In the genomic region with DNA sequence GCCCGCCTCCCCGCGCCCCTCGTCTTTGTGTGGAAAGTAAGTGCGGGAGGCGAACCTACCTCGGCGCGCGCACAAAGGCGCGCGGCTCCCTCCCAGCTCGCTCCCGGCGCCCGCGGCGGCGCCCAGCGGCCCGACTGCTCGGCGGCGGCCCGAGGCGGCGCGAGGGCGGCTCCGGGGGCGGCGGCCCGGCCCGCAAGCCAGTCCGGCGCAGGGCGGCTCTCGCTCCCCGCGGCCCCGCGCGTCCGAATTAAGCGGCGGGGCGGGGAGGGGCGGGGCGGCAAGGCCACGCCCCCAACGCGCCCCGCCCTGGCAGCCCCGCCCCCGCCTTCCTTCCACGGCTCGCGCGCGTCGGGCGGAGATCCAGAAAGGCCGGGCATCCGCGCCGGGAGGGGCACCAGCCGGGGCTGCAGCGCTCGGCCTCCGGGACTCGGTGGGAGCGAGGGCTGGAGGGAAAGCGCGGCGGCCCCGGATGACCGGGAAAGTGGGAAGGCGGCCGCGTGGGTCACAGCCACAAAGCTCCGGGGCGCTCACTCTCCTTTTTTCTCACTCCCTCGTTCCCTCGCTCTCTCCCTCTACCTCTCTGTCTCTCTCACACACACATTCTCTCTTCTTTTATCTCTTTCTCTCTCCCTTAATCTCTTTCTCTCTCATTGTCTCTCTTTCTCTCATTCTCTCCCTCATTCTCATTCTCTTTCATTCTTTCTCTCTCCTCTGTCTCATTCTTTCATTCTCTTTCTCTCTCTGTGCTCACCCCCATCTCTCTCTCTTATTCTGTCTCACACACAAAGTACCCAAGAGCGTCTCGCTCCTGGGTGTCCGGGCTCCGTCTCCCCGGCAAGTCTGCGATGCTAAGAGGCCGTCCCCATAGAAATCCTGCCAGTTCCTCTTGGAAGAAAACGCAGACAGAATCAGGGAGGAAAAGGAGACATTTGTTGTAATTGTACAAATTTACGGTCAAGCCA, we compare ENCODE assay signal across 8 cellular contexts.
DNase-seq lines count a peak whose midpoint lies in the region; ATAC-seq, FAIRE-seq and TF ChIP-seq lines count a peak whose summit lies in the region.

No MANE protein-coding gene starts in this region.

- H3K4me1 ChIP-seq in Caco-2 (peaks cover 51% of the 10 kb centered on the region), HUES6 (ENCODE audit: control insufficient read depth, insufficient read depth, low read length) (peaks cover 22% of the 10 kb centered on the region), adipocyte (ENCODE audit: control insufficient read depth, insufficient read depth, low read length) (peaks cover 26% of the 10 kb centered on the region), pancreas (peaks cover 7 to 42% (median 32%) of the 10 kb centered on the region in 3 donors)

- no peaks in the 10 kb centered on the region for H3K9me3 Mint-ChIP-seq in Caco-2 (ENCODE audit: unreplicated experiment)
- no peaks in the 10 kb centered on the region for H3K9me3 Mint-ChIP-seq in type B pancreatic cell

- peak overlapping the region; percentile 43 for H3K27ac Mint-ChIP-seq in Caco-2 (ENCODE audit: unreplicated experiment)
- peak overlapping the region; percentile 89 for H3K27ac Mint-ChIP-seq in type B pancreatic cell

- H3K36me3 Mint-ChIP-seq in Caco-2 (ENCODE audit: insufficient read depth, unreplicated experiment) (peaks cover 43% of the 10 kb centered on the region), type B pancreatic cell (peaks cover 19% of the 10 kb centered on the region)

- H3K27ac ChIP-seq in HUES6 (ENCODE audit: low read depth, low read length) (no peak overlapping the region), SK-N-MC (no peak overlapping the region), pancreas (peak overlapping the region in 3 of 4 donors; percentile 49 to 81 (median 64))

- H3K27me3 ChIP-seq in Caco-2 (replicated peaks; ENCODE audit: control insufficient read depth, insufficient read depth, low read length) (no peaks in the 10 kb centered on the region), HUES6 (ENCODE audit: control insufficient read depth, insufficient read depth, low read length) (peaks cover 28% of the 10 kb centered on the region), adipocyte (replicated peaks; ENCODE audit: control insufficient read depth, insufficient read depth, low read length) (no peaks in the 10 kb centered on the region), pancreas (no peaks in the 10 kb centered on the region)

- H3K9me3 ChIP-seq in Caco-2 (no peaks in the 10 kb centered on the region), HUES6 (ENCODE audit: control insufficient read depth, insufficient read depth, low read depth, low read length) (no peaks in the 10 kb centered on the region), SK-N-MC (ENCODE audit: low read depth, low read length) (no peaks in the 10 kb centered on the region), adipocyte (ENCODE audit: control insufficient read depth, low read length) (no peaks in the 10 kb centered on the region), pancreas (no peaks in the 10 kb centered on the region)

- H3K27me3 Mint-ChIP-seq in Caco-2 (ENCODE audit: insufficient read depth, unreplicated experiment) (no peaks in the 10 kb centered on the region), type B pancreatic cell (peaks cover 17% of the 10 kb centered on the region)

- H3K4me3 ChIP-seq in Caco-2 (ENCODE audit: low read depth, low read length), result peak overlapping the region; percentile 49
- peak overlapping the region; percentile 97 for H3K4me3 ChIP-seq in HUES6 (ENCODE audit: low read depth, low read length)
- H3K4me3 ChIP-seq in SK-N-MC, result peak overlapping the region; percentile 73
- peak overlapping the region; percentile 86 for H3K4me3 ChIP-seq in adipocyte (ENCODE audit: low read length)
- peak overlapping the region; percentile 49 to 71 (median 66) for H3K4me3 ChIP-seq in pancreas

- intact Hi-C loops in Caco-2 (cut with micrococcal nuclease; ENCODE audit: unreplicated experiment) (loop anchor here (2.0 to 5.0 kb wide), 5 partner anchors 48 to 233 kb away; a partner anchor contains a TSS), cardiac septum (cut with DNase I) (loop anchor here (5.0 kb wide), 2 partner anchors 233 to 273 kb away; a partner anchor contains a TSS), pancreas (cut with DNase I) (no loop called here)

- WGBS in pancreas, 2 donors, result 1% methylated on average over 45 to 94 of the region's 94 CpGs

- CTCF ChIA-PET in Caco-2 (lab: Charles Lee), result interaction anchor here (0.6 kb wide), 1 partner anchor 9 kb away, joined by 6 read pairs; no protein-coding TSS in a partner anchor

- H3K4me3 Mint-ChIP-seq in Caco-2 (ENCODE audit: unreplicated experiment) (peak overlapping the region; percentile 80), type B pancreatic cell (peak overlapping the region; percentile 93)

- DNase-seq in Caco-2, result peak; percentile 79 to 89
- no peak for DNase-seq in SK-N-MC (ENCODE audit: low read depth, low spot score)
- peak; percentile 97 for DNase-seq in adipocyte (ENCODE audit: low read depth)
- DNase-seq in cardiac septum (ENCODE audit: low spot score), result peak; percentile 93
- peak; percentile 78 to 95 (median 88) for DNase-seq in pancreas
- peak; percentile 83 for DNase-seq in type B pancreatic cell (ENCODE audit: extremely low spot score, unreplicated experiment)

- BruUV-seq in Caco-2 (replicated peaks; lab: Mats Ljungman, UMichigan), result no TSS peak

- H3K36me3 ChIP-seq in Caco-2 (ENCODE audit: control insufficient read depth, insufficient read depth, low read length) (peaks cover 12% of the 10 kb centered on the region), HUES6 (ENCODE audit: control insufficient read depth, insufficient read depth, low read length) (0 out of 2 replicates have a peak, but pooled peaks cover 3% of the 10 kb centered on the region), SK-N-MC (ENCODE audit: insufficient read depth, low read length) (no peaks in the 10 kb centered on the region; the same call in 1 of the 2 replicates), adipocyte (ENCODE audit: control insufficient read depth, insufficient read depth, low read length, severe bottlenecking) (no peaks in the 10 kb centered on the region), pancreas (no peaks in the 10 kb centered on the region)

- H3K4me1 Mint-ChIP-seq in Caco-2 (ENCODE audit: low read depth, unreplicated experiment) (peaks cover 40% of the 10 kb centered on the region), type B pancreatic cell (ENCODE audit: unreplicated experiment) (peaks cover 38% of the 10 kb centered on the region)

- POLR2A ChIA-PET in Caco-2 (lab: Charles Lee), result interaction anchor here (0.5 to 1.1 kb wide), 5 partner anchors 26 to 348 kb away, joined by 3 to 10 read pairs (median 3); no protein-coding TSS in a partner anchor

- peak; percentile 46 for ATAC-seq in GM21360 (IDR thresholded peaks at IDR 0.05; ENCODE audit: unreplicated experiment)
- peak; percentile 79 to 91 (median 84) for ATAC-seq in pancreas

- no peak for TF ChIP-seq CTCF in Caco-2 (IDR thresholded peaks at IDR 0.05; ENCODE audit: insufficient read depth in 1 of 2, low read depth in 1 of 2, low read length in 1 of 2, severe bottlenecking in 1 of 2, unreplicated experiment in 1 of 2)
- TF ChIP-seq CTCF in pancreas (IDR thresholded peaks at IDR 0.05), result no peak
- no peak for TF ChIP-seq CTCF in type B pancreatic cell (conservative IDR thresholded peaks at IDR 0.05)

- H3K9ac ChIP-seq in HUES6 (ENCODE audit: low read length) (peak overlapping the region; percentile 82), SK-N-MC (ENCODE audit: insufficient read length) (no peak overlapping the region), adipocyte (ENCODE audit: low read length) (peak overlapping the region; percentile 83)

- FAIRE-seq in pancreas (lab: Jason Lieb, UNC), result no peak

Comparison
In these comparisons a context has a peak if more than half of its experiments do, and no peak if none do; other contexts are left out.
1. H3K27ac ChIP-seq: peak in pancreas (3 of 4); none in HUES6 (single experiment) and SK-N-MC (single experiment).
2. intact Hi-C loops: an anchor here in Caco-2 (2.0 to 5.0 kb wide) and cardiac septum (5.0 kb wide); none called in pancreas.
3. Peak in every context shown above with its lines, with median percentiles within 50 percentile points of each other: H3K4me3 ChIP-seq.